1 cellular context compared by ENCODE assay signal in genomic region chr15:73754461-73754860, GRCh38.
TF ChIP-seq lines count a peak whose summit lies in the region.

No MANE protein-coding gene starts in this region.

TF ChIP-seq in WTC11, 78 proteins besides CTCF, POLR2A, EP300 and RAD21 (continued from another document):
- TF ChIP-seq GTF2I (CRISPR knock-in tag; conservative IDR thresholded peaks at IDR 0.05) (no peak), PREB (CRISPR knock-in tag; IDR thresholded peaks at IDR 0.05; ENCODE audit: borderline replicate concordance) (no peak), ZNF423 (CRISPR knock-in tag; IDR thresholded peaks at IDR 0.05) (no peak), FOXP4 (CRISPR knock-in tag; IDR thresholded peaks at IDR 0.05) (no peak), ZNF263 (CRISPR knock-in tag; IDR thresholded peaks at IDR 0.05; ENCODE audit: low read depth) (no peak), ETV6 (CRISPR knock-in tag; IDR thresholded peaks at IDR 0.05) (no peak), ELF4 (CRISPR knock-in tag; IDR thresholded peaks at IDR 0.05; ENCODE audit: low read depth) (no peak)
